1 cellular context compared by ENCODE assay signal in genomic region chr7:100109521-100110163, GRCh38.
TF ChIP-seq lines count a peak whose summit lies in the region.

No MANE protein-coding gene starts in this region.

TF ChIP-seq in HepG2, 621 proteins besides CTCF, POLR2A, EP300 and RAD21:
- TF ChIP-seq ZNF121 (CRISPR knock-in tag; IDR thresholded peaks at IDR 0.05): peak; percentile 38; the same call in 1 of the 2 replicates
- TF ChIP-seq ELF3 (CRISPR knock-in tag; IDR thresholded peaks at IDR 0.05): no peak
- TF ChIP-seq ZNF274 (CRISPR knock-in tag; IDR thresholded peaks at IDR 0.05): no peak
- peak; percentile 42; the same call in 1 of the 2 replicates for TF ChIP-seq SMC3 (IDR thresholded peaks at IDR 0.05; ENCODE audit: low read length)
- TF ChIP-seq MEIS1 (CRISPR knock-in tag; IDR thresholded peaks at IDR 0.05; ENCODE audit: borderline replicate concordance): no peak
- TF ChIP-seq STAG1 (CRISPR knock-in tag; IDR thresholded peaks at IDR 0.05): peak; percentile 28; the same call in 1 of the 2 replicates
TF ChIP-seq in HepG2: peak in this region for 3.
